ENCODE assay signal across 8 cellular contexts in the genomic region with DNA sequence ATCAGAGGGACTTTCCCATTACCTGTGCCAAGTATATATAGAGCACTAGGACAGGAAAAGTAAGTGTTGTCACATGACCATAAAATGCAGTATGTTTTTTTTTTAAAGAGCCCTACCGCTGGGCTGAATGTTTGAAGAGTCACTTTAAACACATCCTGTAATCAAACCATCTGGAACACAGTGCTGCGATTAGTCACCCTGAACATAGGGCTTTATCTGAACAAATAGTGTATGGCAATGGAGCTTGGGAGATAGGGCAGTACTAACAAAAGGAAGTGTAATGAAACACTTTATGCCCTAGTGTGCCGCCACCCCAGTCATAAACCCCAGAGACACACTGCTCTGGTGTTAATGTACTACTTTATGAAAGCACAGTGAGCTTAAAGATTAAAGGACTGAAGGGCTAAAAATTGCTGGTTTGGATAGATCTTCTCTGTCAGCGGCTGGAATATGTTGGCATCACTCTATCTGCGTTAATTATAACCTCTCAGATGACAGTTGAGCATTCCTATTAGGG.
DNase-seq lines count a peak whose midpoint lies in the region; ATAC-seq, FAIRE-seq and TF ChIP-seq lines count a peak whose summit lies in the region.

No MANE protein-coding gene starts in this region.

- H3K36me3 ChIP-seq in GM23338 (ENCODE audit: insufficient read depth), result no peaks in the 10 kb centered on the region
- no peaks in the 10 kb centered on the region for H3K36me3 ChIP-seq in HepG2 (replicated peaks in 1 of 2; ENCODE audit: control insufficient read depth in 1 of 2, insufficient read depth in 2 of 2, low read length in 2 of 2)

- H4K20me1 ChIP-seq in GM23338 (replicated peaks; ENCODE audit: insufficient read depth) (no peaks in the 10 kb centered on the region), HepG2 (ENCODE audit: insufficient read depth, low read length) (no peaks in the 10 kb centered on the region)

- no peaks in the 10 kb centered on the region for H3K9me2 ChIP-seq in GM23338 (ENCODE audit: insufficient read depth)

- H3K9ac ChIP-seq in HepG2 (ENCODE audit: insufficient read depth, low read depth, low read length), result peak overlapping the region; percentile 48

- peak; percentile 65 for FAIRE-seq in HepG2 (lab: Jason Lieb, UNC)

- H3K9me3 Mint-ChIP-seq in GM23338, result no peaks in the 10 kb centered on the region

- no peaks in the 10 kb centered on the region for H3K9me3 ChIP-seq in HepG2 (ENCODE audit: low read length)

- no peak overlapping the region for H3K27ac Mint-ChIP-seq in GM23338

- no peaks in the 10 kb centered on the region; the same call in 2 of the 3 replicates for H3K36me3 Mint-ChIP-seq in GM23338 (ENCODE audit: low read depth)

- no TSS peak for BruUV-seq in HepG2 (replicated peaks; lab: Mats Ljungman, UMichigan)

- TF ChIP-seq POLR2A in HepG2 (IDR thresholded peaks at IDR 0.05; ENCODE audit: insufficient read depth in 1 of 2, low read depth in 2 of 2, low read length in 2 of 2), result no peak

- H3K4me2 ChIP-seq in GM23338 (0 out of 2 replicates have a peak overlapping the region, but pooled peaks have one; percentile 11), HepG2 (ENCODE audit: low read depth, low read length) (peak overlapping the region; percentile 64)

- H3K79me2 ChIP-seq in GM23338 (replicated peaks; ENCODE audit: insufficient read depth) (peaks cover 79% of the 10 kb centered on the region), HepG2 (ENCODE audit: insufficient read depth, low read length) (no peaks in the 10 kb centered on the region)

- H3K4me3 ChIP-seq in GM23338 (no peak overlapping the region), astrocyte of the spinal cord (ENCODE audit: low read depth, low read length) (no peak overlapping the region), HepG2 (replicated peaks in 1 of 3; ENCODE audit: insufficient read depth in 1 of 3, low read depth in 2 of 3, low read length in 3 of 3) (peak overlapping the region in 2 of 3 experiments; percentile 8 to 22; a peak in 2 of 6 replicates)

- H3K27me3 ChIP-seq in GM23338 (ENCODE audit: insufficient read depth), result no peaks in the 10 kb centered on the region
- no peaks in the 10 kb centered on the region for H3K27me3 ChIP-seq in HepG2 (ENCODE audit: control insufficient read depth in 1 of 2, insufficient read depth in 2 of 2, low read length in 2 of 2)

- 5% methylated on average over 5 of the region's 5 CpGs for WGBS in HepG2 (ENCODE audit: low lambda C conversion rate)

- no peaks in the 10 kb centered on the region; the same call in 1 of the 2 replicates for H3F3A ChIP-seq in GM23338 (replicated peaks; ENCODE audit: low read depth)

- peaks cover 58% of the 10 kb centered on the region for H3K4me1 ChIP-seq in GM23338 (ENCODE audit: insufficient read depth)
- peaks cover 96% of the 10 kb centered on the region for H3K4me1 ChIP-seq in HepG2 (ENCODE audit: insufficient read depth, low read length)

- H2AFZ ChIP-seq in GM23338 (no peak overlapping the region), HepG2 (ENCODE audit: low read length) (no peak overlapping the region)

- in situ Hi-C loops in astrocyte of the spinal cord (cut with HindIII; ENCODE audit: low sequenced_read_pairs), result no loop called here
- in situ Hi-C loops in HepG2 (cut with HindIII; ENCODE audit: extremely low pct_ligation_motif_present, low pct_unique_long_range_greater_than_20kb), result loop anchor here (25.0 kb wide), 1 partner anchor 369 kb away; no protein-coding TSS in a partner anchor

- ATAC-seq in GM23338, result no peak
- ATAC-seq in HepG2, result peak; percentile 86
- no peak for ATAC-seq in HG02610 (IDR thresholded peaks at IDR 0.05; ENCODE audit: unreplicated experiment)
- no peak for ATAC-seq in GM21381 (IDR thresholded peaks at IDR 0.05; ENCODE audit: unreplicated experiment)
- no peak for ATAC-seq in HG02884 (IDR thresholded peaks at IDR 0.05; ENCODE audit: unreplicated experiment)

- peaks cover 5% of the 10 kb centered on the region for H3K27me3 Mint-ChIP-seq in GM23338 (ENCODE audit: insufficient read depth, low read depth, poor library complexity)

- CTCF ChIA-PET in HepG2 (lab: Yijun Ruan, JAX; ENCODE audit: low intra/inter-chr PET ratio, low total read pairs), result no interaction called here

- no peak for TF ChIP-seq RAD21 in HepG2 (CRISPR knock-in tag; IDR thresholded peaks at IDR 0.05)

- peaks cover 54% of the 10 kb centered on the region for H3K4me1 Mint-ChIP-seq in GM23338

- TF ChIP-seq EP300 in HepG2 (IDR thresholded peaks at IDR 0.05; ENCODE audit: low read depth in 2 of 2, low read length in 2 of 2) (peak in 1 of 2 experiments; percentile 81; a peak in 2 of 4 replicates), HepG2 (CRISPR knock-in tag; IDR thresholded peaks at IDR 0.05; ENCODE audit: borderline replicate concordance) (peak; percentile 69; the same call in 1 of the 2 replicates)

- no peak for TF ChIP-seq CTCF in GM23338 (conservative IDR thresholded peaks at IDR 0.05; ENCODE audit: low read depth in 2 of 2)
- no peak for TF ChIP-seq CTCF in astrocyte of the spinal cord (IDR thresholded peaks at IDR 0.05; ENCODE audit: low read depth, low read length)
- no peak for TF ChIP-seq CTCF in HepG2 (CRISPR knock-in tag; IDR thresholded peaks at IDR 0.05)

- intact Hi-C loops in HepG2 (cut with micrococcal nuclease; ENCODE audit: unreplicated experiment), result no loop called here

- no peak overlapping the region for H3K4me3 Mint-ChIP-seq in GM23338

- H3K27ac ChIP-seq in GM23338 (ENCODE audit: low read depth) (no peak overlapping the region), HepG2 (ENCODE audit: extremely low read length, insufficient read depth, low read length) (peak overlapping the region; percentile 60)

- DNase-seq in GM23338 (ENCODE audit: low spot score) (no peak), NCI-H2107 (lab: John Stamatoyannopoulos, UW) (peak; percentile 68), astrocyte of the spinal cord (ENCODE audit: low read depth, low spot score) (peak; percentile 92), HepG2 (ENCODE audit: low spot score) (peak; percentile 97), middle frontal gyrus (ENCODE audit: extremely low spot score, low spot score) (no peak)

- POLR2A ChIA-PET in HepG2 (lab: Yijun Ruan, JAX), result interaction anchor here (1.0 to 2.1 kb wide), 3 partner anchors 27 to 92 kb away, joined by 3 to 15 read pairs (median 8); a partner anchor contains a TSS

TF ChIP-seq in GM23338, 12 proteins besides CTCF, POLR2A, EP300 and RAD21 (continues in another document):
- TF ChIP-seq ZNF114 (CRISPR knock-in tag; IDR thresholded peaks at IDR 0.05) (no peak), EZH2phosphoT487 (IDR thresholded peaks at IDR 0.05; ENCODE audit: unreplicated experiment) (no peak)

TF ChIP-seq in HepG2, 621 proteins besides CTCF, POLR2A, EP300 and RAD21 (continues in another document):
- no peak for TF ChIP-seq NFKB2 (CRISPR knock-in tag; IDR thresholded peaks at IDR 0.05; ENCODE audit: borderline replicate concordance)
- TF ChIP-seq FOXJ3 (CRISPR knock-in tag; IDR thresholded peaks at IDR 0.05; ENCODE audit: borderline replicate concordance), result peak; percentile 45; the same call in 1 of the 2 replicates
- TF ChIP-seq, protein P1, sequence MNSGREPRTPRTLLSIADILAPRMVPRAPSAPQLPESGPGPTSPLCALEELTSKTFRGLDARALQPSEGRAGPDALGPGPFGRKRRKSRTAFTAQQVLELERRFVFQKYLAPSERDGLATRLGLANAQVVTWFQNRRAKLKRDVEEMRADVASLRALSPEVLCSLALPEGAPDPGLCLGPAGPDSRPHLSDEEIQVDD (CRISPR knock-in tag; IDR thresholded peaks at IDR 0.05; ENCODE audit: borderline replicate concordance), result no peak
- TF ChIP-seq MATR3 (CRISPR knock-in tag; IDR thresholded peaks at IDR 0.05), result no peak
- no peak for TF ChIP-seq ZFP36L1 (CRISPR knock-in tag; IDR thresholded peaks at IDR 0.05)
- no peak for TF ChIP-seq ZFP82 (CRISPR knock-in tag; IDR thresholded peaks at IDR 0.05; ENCODE audit: borderline replicate concordance)
- no peak for TF ChIP-seq IKZF4 (CRISPR knock-in tag; IDR thresholded peaks at IDR 0.05; ENCODE audit: borderline replicate concordance, low read depth, not compliant biosample characterization)
- no peak for TF ChIP-seq ZNF674 (CRISPR knock-in tag; IDR thresholded peaks at IDR 0.05; ENCODE audit: low read depth)
- no peak for TF ChIP-seq ZNF724P (CRISPR knock-in tag; IDR thresholded peaks at IDR 0.05; ENCODE audit: borderline replicate concordance)
- no peak for TF ChIP-seq JARID2 (CRISPR knock-in tag; IDR thresholded peaks at IDR 0.05; ENCODE audit: insufficient replicate concordance)
- TF ChIP-seq TBX3 (IDR thresholded peaks at IDR 0.05; ENCODE audit: borderline replicate concordance), result peak; percentile 70; the same call in 1 of the 2 replicates
- peak; percentile 73 for TF ChIP-seq TCF7 (IDR thresholded peaks at IDR 0.05; ENCODE audit: low read depth)
- TF ChIP-seq GATAD1 (CRISPR knock-in tag; IDR thresholded peaks at IDR 0.05), result no peak; the same call in 1 of the 2 replicates
- peak; percentile 67 for TF ChIP-seq HDAC1 (CRISPR knock-in tag; IDR thresholded peaks at IDR 0.05)
- TF ChIP-seq NR2F6 (IDR thresholded peaks at IDR 0.05), result peak; percentile 36; the same call in 1 of the 2 replicates
- peak; percentile 58 for TF ChIP-seq NR2F6 (CRISPR knock-in tag; IDR thresholded peaks at IDR 0.05)
- TF ChIP-seq, protein P2, sequence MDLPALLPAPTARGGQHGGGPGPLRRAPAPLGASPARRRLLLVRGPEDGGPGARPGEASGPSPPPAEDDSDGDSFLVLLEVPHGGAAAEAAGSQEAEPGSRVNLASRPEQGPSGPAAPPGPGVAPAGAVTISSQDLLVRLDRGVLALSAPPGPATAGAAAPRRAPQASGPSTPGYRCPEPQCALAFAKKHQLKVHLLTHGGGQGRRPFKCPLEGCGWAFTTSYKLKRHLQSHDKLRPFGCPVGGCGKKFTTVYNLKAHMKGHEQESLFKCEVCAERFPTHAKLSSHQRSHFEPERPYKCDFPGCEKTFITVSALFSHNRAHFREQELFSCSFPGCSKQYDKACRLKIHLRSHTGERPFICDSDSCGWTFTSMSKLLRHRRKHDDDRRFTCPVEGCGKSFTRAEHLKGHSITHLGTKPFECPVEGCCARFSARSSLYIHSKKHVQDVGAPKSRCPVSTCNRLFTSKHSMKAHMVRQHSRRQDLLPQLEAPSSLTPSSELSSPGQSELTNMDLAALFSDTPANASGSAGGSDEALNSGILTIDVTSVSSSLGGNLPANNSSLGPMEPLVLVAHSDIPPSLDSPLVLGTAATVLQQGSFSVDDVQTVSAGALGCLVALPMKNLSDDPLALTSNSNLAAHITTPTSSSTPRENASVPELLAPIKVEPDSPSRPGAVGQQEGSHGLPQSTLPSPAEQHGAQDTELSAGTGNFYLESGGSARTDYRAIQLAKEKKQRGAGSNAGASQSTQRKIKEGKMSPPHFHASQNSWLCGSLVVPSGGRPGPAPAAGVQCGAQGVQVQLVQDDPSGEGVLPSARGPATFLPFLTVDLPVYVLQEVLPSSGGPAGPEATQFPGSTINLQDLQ (CRISPR knock-in tag; IDR thresholded peaks at IDR 0.05), result no peak
- peak; percentile 84 for TF ChIP-seq ZNF670 (CRISPR knock-in tag; IDR thresholded peaks at IDR 0.05; ENCODE audit: borderline replicate concordance)

Comparison
In these comparisons a context has a peak if more than half of its experiments do, and no peak if none do; other contexts are left out.
1. DNase-seq: peak in NCI-H2107 (single experiment), astrocyte of the spinal cord (single experiment) and HepG2 (single experiment); none in GM23338 (single experiment) and middle frontal gyrus (single experiment).
2. H3K4me3 ChIP-seq: peak in HepG2 (2 of 3); none in GM23338 (single experiment) and astrocyte of the spinal cord (single experiment).